In genomic region chr1:15937146-15937545, GRCh38 we compare ENCODE assay signal across 3 cellular contexts.
TF ChIP-seq lines count a peak whose summit lies in the region.

No MANE protein-coding gene starts in this region.

TF ChIP-seq in liver, 16 proteins besides CTCF, POLR2A, EP300 and RAD21:
- TF ChIP-seq ZBTB33 (IDR thresholded peaks at IDR 0.05) (no peak), REST (IDR thresholded peaks at IDR 0.05) (no peak), RXRA (IDR thresholded peaks at IDR 0.05) (no peak), SP1 (IDR thresholded peaks at IDR 0.05) (no peak), TAF1 (conservative IDR thresholded peaks at IDR 0.05) (no peak), HNF4G (IDR thresholded peaks at IDR 0.05) (no peak), MAX (IDR thresholded peaks at IDR 0.05) (no peak), ATF3 (IDR thresholded peaks at IDR 0.05) (no peak), JUND (IDR thresholded peaks at IDR 0.05) (no peak)
TF ChIP-seq in liver: peak in this region for 0.

TF ChIP-seq in HepG2, 621 proteins besides CTCF, POLR2A, EP300 and RAD21:
- no peak for TF ChIP-seq RBM39 (IDR thresholded peaks at IDR 0.05; ENCODE audit: low read depth, low read length, poor library complexity, severe bottlenecking)
- TF ChIP-seq REXO4 (CRISPR knock-in tag; IDR thresholded peaks at IDR 0.05; ENCODE audit: borderline replicate concordance): no peak
- TF ChIP-seq CAMTA2 (CRISPR knock-in tag; IDR thresholded peaks at IDR 0.05; ENCODE audit: borderline replicate concordance): no peak
- no peak for TF ChIP-seq FOXJ3 (CRISPR knock-in tag; IDR thresholded peaks at IDR 0.05; ENCODE audit: borderline replicate concordance)
- TF ChIP-seq SMARCC2 (IDR thresholded peaks at IDR 0.05): no peak
- TF ChIP-seq KLF13 (CRISPR knock-in tag; IDR thresholded peaks at IDR 0.05): no peak
- TF ChIP-seq SCMH1 (CRISPR knock-in tag; IDR thresholded peaks at IDR 0.05; ENCODE audit: borderline replicate concordance): no peak

TF ChIP-seq in K562, 482 proteins besides CTCF, POLR2A, EP300 and RAD21:
- TF ChIP-seq POLR2G (IDR thresholded peaks at IDR 0.05; ENCODE audit: low read depth, low read length) (peak; percentile 64; the same call in 1 of the 2 replicates), ZNF12 (CRISPR knock-in tag; IDR thresholded peaks at IDR 0.05) (no peak), RBM22 (IDR thresholded peaks at IDR 0.05; ENCODE audit: low read depth, low read length, poor library complexity, severe bottlenecking) (peak; percentile 98), CREB5 (CRISPR knock-in tag; IDR thresholded peaks at IDR 0.05) (no peak), CBX3 (IDR thresholded peaks at IDR 0.05; ENCODE audit: borderline replicate concordance in 1 of 2, low read length in 2 of 2) (no peak)
